Comparison of ENCODE assay signal across 1 cellular context in the genomic region with DNA sequence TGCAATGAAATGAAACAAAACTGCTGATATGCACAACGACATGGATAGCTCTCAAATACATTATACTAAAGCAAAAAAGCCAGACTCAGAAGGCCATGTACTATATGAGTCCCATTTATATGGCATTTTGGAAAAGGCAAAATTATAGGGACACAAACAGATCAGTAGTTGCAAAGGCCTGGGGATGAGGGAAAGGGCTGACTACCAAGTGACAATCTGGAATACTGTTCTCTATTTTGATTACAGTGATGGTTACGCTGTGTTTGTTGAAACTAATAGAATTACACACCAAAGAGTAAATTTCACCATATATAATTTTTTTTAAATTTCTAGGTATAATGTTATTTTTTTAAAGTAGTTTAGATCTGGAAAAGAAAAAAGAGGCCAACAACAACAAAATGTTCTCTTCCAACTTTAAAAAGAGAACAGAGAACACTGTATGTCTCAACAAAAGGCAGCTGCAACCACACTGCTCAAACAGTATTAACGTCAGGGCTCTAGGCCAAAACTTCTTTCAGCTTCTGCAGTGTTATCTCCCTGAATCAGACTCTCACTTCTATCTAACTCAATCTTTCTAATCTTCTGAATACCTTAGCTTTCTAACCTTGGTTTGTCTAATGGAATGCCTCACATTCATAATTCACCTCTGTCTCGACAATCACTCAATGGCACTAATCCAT.
TF ChIP-seq lines count a peak whose summit lies in the region.

No MANE protein-coding gene starts in this region.

TF ChIP-seq in GM23338, 12 proteins besides CTCF, POLR2A, EP300 and RAD21 (continued from another document):
- TF ChIP-seq, protein P1, sequence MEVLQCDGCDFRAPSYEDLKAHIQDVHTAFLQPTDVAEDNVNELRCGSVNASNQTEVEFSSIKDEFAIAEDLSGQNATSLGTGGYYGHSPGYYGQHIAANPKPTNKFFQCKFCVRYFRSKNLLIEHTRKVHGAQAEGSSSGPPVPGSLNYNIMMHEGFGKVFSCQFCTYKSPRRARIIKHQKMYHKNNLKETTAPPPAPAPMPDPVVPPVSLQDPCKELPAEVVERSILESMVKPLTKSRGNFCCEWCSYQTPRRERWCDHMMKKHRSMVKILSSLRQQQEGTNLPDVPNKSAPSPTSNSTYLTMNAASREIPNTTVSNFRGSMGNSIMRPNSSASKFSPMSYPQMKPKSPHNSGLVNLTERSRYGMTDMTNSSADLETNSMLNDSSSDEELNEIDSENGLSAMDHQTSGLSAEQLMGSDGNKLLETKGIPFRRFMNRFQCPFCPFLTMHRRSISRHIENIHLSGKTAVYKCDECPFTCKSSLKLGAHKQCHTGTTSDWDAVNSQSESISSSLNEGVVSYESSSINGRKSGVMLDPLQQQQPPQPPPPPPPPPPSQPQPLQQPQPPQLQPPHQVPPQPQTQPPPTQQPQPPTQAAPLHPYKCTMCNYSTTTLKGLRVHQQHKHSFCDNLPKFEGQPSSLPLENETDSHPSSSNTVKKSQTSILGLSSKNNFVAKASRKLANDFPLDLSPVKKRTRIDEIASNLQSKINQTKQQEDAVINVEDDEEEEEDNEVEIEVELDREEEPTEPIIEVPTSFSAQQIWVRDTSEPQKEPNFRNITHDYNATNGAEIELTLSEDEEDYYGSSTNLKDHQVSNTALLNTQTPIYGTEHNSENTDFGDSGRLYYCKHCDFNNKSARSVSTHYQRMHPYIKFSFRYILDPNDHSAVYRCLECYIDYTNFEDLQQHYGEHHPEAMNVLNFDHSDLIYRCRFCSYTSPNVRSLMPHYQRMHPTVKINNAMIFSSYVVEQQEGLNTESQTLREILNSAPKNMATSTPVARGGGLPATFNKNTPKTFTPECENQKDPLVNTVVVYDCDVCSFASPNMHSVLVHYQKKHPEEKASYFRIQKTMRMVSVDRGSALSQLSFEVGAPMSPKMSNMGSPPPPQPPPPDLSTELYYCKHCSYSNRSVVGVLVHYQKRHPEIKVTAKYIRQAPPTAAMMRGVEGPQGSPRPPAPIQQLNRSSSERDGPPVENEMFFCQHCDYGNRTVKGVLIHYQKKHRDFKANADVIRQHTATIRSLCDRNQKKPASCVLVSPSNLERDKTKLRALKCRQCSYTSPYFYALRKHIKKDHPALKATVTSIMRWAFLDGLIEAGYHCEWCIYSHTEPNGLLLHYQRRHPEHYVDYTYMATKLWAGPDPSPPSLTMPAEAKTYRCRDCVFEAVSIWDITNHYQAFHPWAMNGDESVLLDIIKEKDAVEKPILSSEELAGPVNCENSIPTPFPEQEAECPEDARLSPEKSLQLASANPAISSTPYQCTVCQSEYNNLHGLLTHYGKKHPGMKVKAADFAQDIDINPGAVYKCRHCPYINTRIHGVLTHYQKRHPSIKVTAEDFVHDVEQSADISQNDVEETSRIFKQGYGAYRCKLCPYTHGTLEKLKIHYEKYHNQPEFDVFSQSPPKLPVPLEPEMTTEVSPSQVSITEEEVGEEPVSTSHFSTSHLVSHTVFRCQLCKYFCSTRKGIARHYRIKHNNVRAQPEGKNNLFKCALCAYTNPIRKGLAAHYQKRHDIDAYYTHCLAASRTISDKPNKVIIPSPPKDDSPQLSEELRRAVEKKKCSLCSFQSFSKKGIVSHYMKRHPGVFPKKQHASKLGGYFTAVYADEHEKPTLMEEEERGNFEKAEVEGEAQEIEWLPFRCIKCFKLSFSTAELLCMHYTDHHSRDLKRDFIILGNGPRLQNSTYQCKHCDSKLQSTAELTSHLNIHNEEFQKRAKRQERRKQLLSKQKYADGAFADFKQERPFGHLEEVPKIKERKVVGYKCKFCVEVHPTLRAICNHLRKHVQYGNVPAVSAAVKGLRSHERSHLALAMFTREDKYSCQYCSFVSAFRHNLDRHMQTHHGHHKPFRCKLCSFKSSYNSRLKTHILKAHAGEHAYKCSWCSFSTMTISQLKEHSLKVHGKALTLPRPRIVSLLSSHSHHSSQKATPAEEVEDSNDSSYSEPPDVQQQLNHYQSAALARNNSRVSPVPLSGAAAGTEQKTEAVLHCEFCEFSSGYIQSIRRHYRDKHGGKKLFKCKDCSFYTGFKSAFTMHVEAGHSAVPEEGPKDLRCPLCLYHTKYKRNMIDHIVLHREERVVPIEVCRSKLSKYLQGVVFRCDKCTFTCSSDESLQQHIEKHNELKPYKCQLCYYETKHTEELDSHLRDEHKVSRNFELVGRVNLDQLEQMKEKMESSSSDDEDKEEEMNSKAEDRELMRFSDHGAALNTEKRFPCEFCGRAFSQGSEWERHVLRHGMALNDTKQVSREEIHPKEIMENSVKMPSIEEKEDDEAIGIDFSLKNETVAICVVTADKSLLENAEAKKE (CRISPR knock-in tag; IDR thresholded peaks at IDR 0.05) = no peak
- TF ChIP-seq ZNF114 (CRISPR knock-in tag; IDR thresholded peaks at IDR 0.05) (no peak), EZH2phosphoT487 (IDR thresholded peaks at IDR 0.05; ENCODE audit: unreplicated experiment) (no peak), ETS1 (IDR thresholded peaks at IDR 0.05) (no peak), POLR2AphosphoS5 (IDR thresholded peaks at IDR 0.05; ENCODE audit: low read depth) (no peak), JUNB (IDR thresholded peaks at IDR 0.05; ENCODE audit: unreplicated experiment) (no peak), CREB1 (CRISPR knock-in tag; IDR thresholded peaks at IDR 0.05; ENCODE audit: low read depth) (no peak)
- TF ChIP-seq, protein P2, sequence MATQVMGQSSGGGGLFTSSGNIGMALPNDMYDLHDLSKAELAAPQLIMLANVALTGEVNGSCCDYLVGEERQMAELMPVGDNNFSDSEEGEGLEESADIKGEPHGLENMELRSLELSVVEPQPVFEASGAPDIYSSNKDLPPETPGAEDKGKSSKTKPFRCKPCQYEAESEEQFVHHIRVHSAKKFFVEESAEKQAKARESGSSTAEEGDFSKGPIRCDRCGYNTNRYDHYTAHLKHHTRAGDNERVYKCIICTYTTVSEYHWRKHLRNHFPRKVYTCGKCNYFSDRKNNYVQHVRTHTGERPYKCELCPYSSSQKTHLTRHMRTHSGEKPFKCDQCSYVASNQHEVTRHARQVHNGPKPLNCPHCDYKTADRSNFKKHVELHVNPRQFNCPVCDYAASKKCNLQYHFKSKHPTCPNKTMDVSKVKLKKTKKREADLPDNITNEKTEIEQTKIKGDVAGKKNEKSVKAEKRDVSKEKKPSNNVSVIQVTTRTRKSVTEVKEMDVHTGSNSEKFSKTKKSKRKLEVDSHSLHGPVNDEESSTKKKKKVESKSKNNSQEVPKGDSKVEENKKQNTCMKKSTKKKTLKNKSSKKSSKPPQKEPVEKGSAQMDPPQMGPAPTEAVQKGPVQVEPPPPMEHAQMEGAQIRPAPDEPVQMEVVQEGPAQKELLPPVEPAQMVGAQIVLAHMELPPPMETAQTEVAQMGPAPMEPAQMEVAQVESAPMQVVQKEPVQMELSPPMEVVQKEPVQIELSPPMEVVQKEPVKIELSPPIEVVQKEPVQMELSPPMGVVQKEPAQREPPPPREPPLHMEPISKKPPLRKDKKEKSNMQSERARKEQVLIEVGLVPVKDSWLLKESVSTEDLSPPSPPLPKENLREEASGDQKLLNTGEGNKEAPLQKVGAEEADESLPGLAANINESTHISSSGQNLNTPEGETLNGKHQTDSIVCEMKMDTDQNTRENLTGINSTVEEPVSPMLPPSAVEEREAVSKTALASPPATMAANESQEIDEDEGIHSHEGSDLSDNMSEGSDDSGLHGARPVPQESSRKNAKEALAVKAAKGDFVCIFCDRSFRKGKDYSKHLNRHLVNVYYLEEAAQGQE (IDR thresholded peaks at IDR 0.05; ENCODE audit: unreplicated experiment) = no peak
